8 cellular contexts compared by ENCODE assay signal in the genomic region with DNA sequence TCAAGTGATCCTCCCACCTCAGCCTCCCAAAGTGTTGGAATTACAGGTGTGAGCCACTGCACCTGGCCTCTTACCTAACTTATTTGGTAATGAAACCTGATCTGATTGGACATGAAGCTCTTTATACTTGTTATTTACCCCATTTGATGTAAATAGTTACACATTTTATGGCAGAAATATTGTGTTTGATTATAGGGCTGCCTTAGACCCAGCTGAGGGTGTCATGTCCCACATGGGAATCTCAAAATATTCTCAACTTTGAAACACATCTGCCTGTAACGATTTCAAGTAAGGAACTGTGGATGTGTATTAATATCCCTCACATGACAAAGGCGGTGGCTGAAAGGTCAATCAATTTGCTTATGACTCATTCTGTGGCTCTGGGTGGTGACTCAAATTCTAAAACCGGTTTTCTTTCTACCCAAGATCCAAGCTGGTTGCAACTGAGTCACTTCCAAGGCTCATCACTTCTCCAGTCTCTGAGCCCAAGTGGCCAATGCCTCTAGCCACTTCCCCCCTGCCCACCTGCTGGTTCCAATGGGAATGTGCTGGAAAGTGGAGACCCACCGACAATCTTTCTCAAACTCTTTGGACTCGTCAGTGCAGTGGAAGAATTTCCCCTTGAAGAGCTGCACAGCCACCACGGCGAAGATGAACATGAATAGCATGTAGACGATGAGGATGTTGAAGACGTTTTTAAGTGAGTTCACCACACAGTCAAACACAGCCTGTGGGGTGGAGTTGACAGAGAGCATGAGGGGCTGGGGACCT.
A peak's percentile ranks its signal among the peaks of the same experiment; 100 is the strongest.
DNase-seq lines count a peak whose midpoint lies in the region; ATAC-seq, FAIRE-seq and TF ChIP-seq lines count a peak whose summit lies in the region.

No MANE protein-coding gene starts in this region.

- TF ChIP-seq POLR2A in H54 (IDR thresholded peaks at IDR 0.05; ENCODE audit: low read depth, low read length), result no peak
- no peak for TF ChIP-seq POLR2A in NB4 (IDR thresholded peaks at IDR 0.05; ENCODE audit: extremely low read depth, insufficient read length)
- no peak for TF ChIP-seq POLR2A in body of pancreas (IDR thresholded peaks at IDR 0.05)
- no peak for TF ChIP-seq POLR2A in transverse colon (IDR thresholded peaks at IDR 0.05)

- FAIRE-seq in H54 (lab: Jason Lieb, UNC), result peak; percentile 73

- no peaks in the 10 kb centered on the region for H3K4me1 ChIP-seq in body of pancreas
- H3K4me1 ChIP-seq in skeletal muscle satellite cell (ENCODE audit: control insufficient read depth, insufficient read depth, low read length), result peaks cover 16% of the 10 kb centered on the region
- no peaks in the 10 kb centered on the region for H3K4me1 ChIP-seq in transverse colon

- H3K4me2 ChIP-seq in skeletal muscle satellite cell (ENCODE audit: low read length), result peak overlapping the region; percentile 23

- H3K9me3 ChIP-seq in body of pancreas, result peaks cover 0 to 9% (median 0%) of the 10 kb centered on the region in 3 donors
- no peaks in the 10 kb centered on the region for H3K9me3 ChIP-seq in skeletal muscle satellite cell (replicated peaks; ENCODE audit: low read length)
- no peaks in the 10 kb centered on the region for H3K9me3 ChIP-seq in transverse colon

- H3K36me3 ChIP-seq in body of pancreas (replicated peaks in 1 of 2; ENCODE audit: insufficient read depth in 1 of 2, low read depth in 2 of 2) (no peaks in the 10 kb centered on the region), skeletal muscle satellite cell (ENCODE audit: insufficient read depth, low read length) (no peaks in the 10 kb centered on the region), transverse colon (no peaks in the 10 kb centered on the region)

- intact Hi-C loops in body of pancreas (cut with DNase I), result no loop called here
- intact Hi-C loops in transverse colon (cut with DNase I; ENCODE audit: low total_unique reads), result loop anchor here (5.0 kb wide), 2 partner anchors 134 to 284 kb away; no protein-coding TSS in a partner anchor

- POLR2A ChIA-PET in GM10248 (lab: Yijun Ruan, JAX), result interaction anchor here (0.6 kb wide), 2 partner anchors 54 to 170 kb away, joined by 6 to 8 read pairs; no protein-coding TSS in a partner anchor

- H3K27ac ChIP-seq in body of pancreas, result no peak overlapping the region
- no peak overlapping the region for H3K27ac ChIP-seq in transverse colon

- CTCF ChIA-PET in GM10248 (lab: Yijun Ruan, JAX), result interaction anchor here (0.7 to 3.9 kb wide), 10 partner anchors 11 to 284 kb away, joined by 3 to 36 read pairs (median 6); no protein-coding TSS in a partner anchor

- 23 to 40% methylated on average over 7 to 9 of the region's 9 CpGs for WGBS in body of pancreas, 2 donors
- 49 to 54% methylated on average over 9 of the region's 9 CpGs for WGBS in transverse colon (ENCODE audit: low coverage in 1 of 2), 2 donors

- H3K27me3 ChIP-seq in body of pancreas (peaks cover 0 to 9% of the 10 kb centered on the region in 2 donors), skeletal muscle satellite cell (ENCODE audit: control insufficient read depth, insufficient read depth, low read length) (peaks cover 25% of the 10 kb centered on the region), transverse colon (no peaks in the 10 kb centered on the region)

- H3K9ac ChIP-seq in skeletal muscle satellite cell (ENCODE audit: low read depth, low read length), result no peak overlapping the region

- peak; percentile 38 for ATAC-seq in body of pancreas

- H3K4me3 ChIP-seq in NB4 (ENCODE audit: low read depth, low read length) (no peak overlapping the region), body of pancreas (no peak overlapping the region), skeletal muscle satellite cell (ENCODE audit: low read length) (no peak overlapping the region), transverse colon (no peak overlapping the region)

- peak; percentile 83 for DNase-seq in GM10248 (ENCODE audit: extremely low spot score)
- peak; percentile 84 for DNase-seq in H54 (ENCODE audit: insufficient read length, low spot score)
- peak; percentile 83 for DNase-seq in NB4 (ENCODE audit: low read depth)
- DNase-seq in body of pancreas, result peak in 2 of 4 donors; percentile 36 to 47
- no peak for DNase-seq in transverse colon
- no peak for DNase-seq in cerebellar nuclear complex (lab: John Stamatoyannopoulos, UW)
- no peak for DNase-seq in COR-L47 (lab: John Stamatoyannopoulos, UW)

- no peak for TF ChIP-seq EP300 in transverse colon (IDR thresholded peaks at IDR 0.05; ENCODE audit: low read depth)

- no peak for TF ChIP-seq CTCF in GM10248 (IDR thresholded peaks at IDR 0.05; ENCODE audit: control extremely low read depth, extremely low read depth, low read depth, missing control alignments)
- no peak for TF ChIP-seq CTCF in NB4 (IDR thresholded peaks at IDR 0.05; ENCODE audit: low read depth, low read length)
- no peak for TF ChIP-seq CTCF in body of pancreas (IDR thresholded peaks at IDR 0.05)
- TF ChIP-seq CTCF in transverse colon (IDR thresholded peaks at IDR 0.05), result no peak

- in situ Hi-C loops in transverse colon (cut with MboI; ENCODE audit: low pct_ligation_motif_present in 1 of 4, low pct_unique_long_range_greater_than_20kb in 1 of 4, low sequenced_read_pairs in 3 of 4), result loop anchor here (5.0 to 25.0 kb wide), 4 partner anchors 149 to 299 kb away; partner anchors contain the start of genes DAND5 (in 1 of the 4), GADD45GIP1 (in 1 of the 4), LYL1 (in 1 of the 4) and NACC1 (in 1 of the 4)

Comparison
In these comparisons a context has a peak if more than half of its experiments do, and no peak if none do; other contexts are left out.
1. DNase-seq: peak in GM10248 (single experiment), H54 (single experiment) and NB4 (single experiment); none in transverse colon (single experiment), cerebellar nuclear complex (0 of 2) and COR-L47 (single experiment).